In the genomic region with DNA sequence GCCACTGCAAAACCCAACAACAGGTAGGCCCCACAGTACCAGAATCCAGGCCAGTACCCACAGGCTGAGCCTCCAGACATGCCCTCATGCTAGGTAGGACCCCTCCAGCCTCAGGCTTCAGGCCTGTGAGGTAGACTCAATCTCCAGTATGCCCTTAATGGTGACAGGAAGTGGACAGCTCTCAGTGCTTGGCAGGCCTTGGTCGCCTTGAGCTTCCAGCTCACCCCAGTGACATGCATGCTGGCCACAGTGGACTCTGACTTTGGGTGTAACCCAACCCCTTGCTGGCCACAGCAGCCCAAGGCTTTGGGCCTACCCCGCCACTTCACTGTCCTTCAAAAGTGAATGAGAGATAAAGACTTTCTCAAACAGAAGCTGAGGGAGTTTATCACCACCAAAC, we compare ENCODE assay signal across 35 cellular contexts.
"Had no signal": no experiment of that assay in that cellular context is flagged by ENCODE, and none has a peak within 500 bp of the region (broad histone marks: within the 10 kb centered on the region; RNA-seq: fewer than 3 reads in every experiment).

No MANE protein-coding gene starts in this region.

- H3K9ac ChIP-seq: KMS-11 had no signal

- H3K4me1 Mint-ChIP-seq: activated CD4-positive, alpha-beta memory T cell treated with anti-CD3 and anti-CD28 coated beads, Interleukin-2, amount 10 ng/mL, durations not matched to agents 7 days and 5 days; activated CD8-positive, alpha-beta memory T cell treated with anti-CD3 and anti-CD28 coated beads, Interleukin-2, amount 10 ng/mL, durations not matched to agents 7 days and 5 days; activated naive CD4-positive, alpha-beta T cell treated with anti-CD3 and anti-CD28 coated beads, Interleukin-2, amount 50 U/mL, for 24 hours; activated naive CD8-positive, alpha-beta T cell treated with anti-CD3 and anti-CD28 coated beads, Interleukin-2, amount 10 ng/mL, durations not matched to agents 7 days and 5 days; activated T-helper 17 cell treated with anti-CD3 and anti-CD28 coated beads, Interleukin-2, amount 50 U/mL, for 72 hours had no signal

- H3K36me3 Mint-ChIP-seq: activated CD8-positive, alpha-beta memory T cell treated with anti-CD3 and anti-CD28 coated beads, Interleukin-2, amount 10 ng/mL, durations not matched to agents 7 days and 5 days; activated naive CD4-positive, alpha-beta T cell treated with anti-CD3 and anti-CD28 coated beads, Interleukin-2, amount 50 U/mL, for 24 hours; activated naive CD8-positive, alpha-beta T cell treated with anti-CD3 and anti-CD28 coated beads, Interleukin-2, amount 10 ng/mL, durations not matched to agents 7 days and 5 days had no signal

- ATAC-seq: activated CD8-positive, alpha-beta memory T cell treated with anti-CD3 and anti-CD28 coated beads, Interleukin-2, amount 10 ng/mL, durations not matched to agents 7 days and 5 days; activated T-cell treated with anti-CD3 and anti-CD28 coated beads, Interleukin-2, amount 50 U/mL, for 72 hours; activated T-helper 17 cell treated with anti-CD3 and anti-CD28 coated beads, Interleukin-2, amount 50 U/mL, for 72 hours; PC-3 had no signal

- DNase-seq: activated CD4-positive, alpha-beta memory T cell treated with anti-CD3 and anti-CD28 coated beads, Interleukin-2, amount 10 ng/mL, durations not matched to agents 7 days and 5 days; activated CD4-positive, alpha-beta T cell treated with anti-CD3 and anti-CD28 coated beads for 1 hour; activated CD4-positive, alpha-beta T cell treated with anti-CD3 and anti-CD28 coated beads for 48 hours; activated CD4-positive, CD25-positive, alpha-beta regulatory T cell; activated CD8-positive, alpha-beta memory T cell treated with anti-CD3 and anti-CD28 coated beads for 24 hours; activated CD8-positive, alpha-beta memory T cell treated with anti-CD3 and anti-CD28 coated beads, Interleukin-2, amount 10 ng/mL, durations not matched to agents 7 days and 5 days; activated CD8-positive, alpha-beta memory T cell treated with anti-CD3 and anti-CD28 coated beads, Interleukin-2, amount 50 U/mL, for 48 hours; activated effector memory CD4-positive, alpha-beta T cell treated with anti-CD3 and anti-CD28 coated beads, Interleukin-2, amount 50 U/mL, for 16 hours; activated naive CD4-positive, alpha-beta T cell treated with Interleukin-2 at 50 U/mL for 16 hours; activated naive CD8-positive, alpha-beta T cell treated with anti-CD3 and anti-CD28 coated beads, Interleukin-2, amount 10 ng/mL, durations not matched to agents 7 days and 5 days; activated T-cell treated with anti-CD3 and anti-CD28 coated beads, Interleukin-2, amount 50 U/mL, for 72 hours; caudate nucleus; MM.1S; MV-4-11; NCI-H1092; NCI-H1436 treated with DMSO at 0.1 percent for 48 hours; NCI-H1694 treated with DMSO at 0.1 percent for 48 hours; NCI-H2029; NCI-H510A; NCI-H526; NCI-H748 treated with DMSO at 0.1 percent for 48 hours; NK-92 treated with Interleukin-12 subunit alpha and Interleukin-12 subunit beta, amount 100 ng/mL, for 24 hours; PC-3; Peyer's patch; RPMI8226; SIG-M5; SW 1271; T-helper 1 cell; T-helper 2 cell; T-helper 9 cell; WERI-Rb-1 had no signal

- H3K4me3 ChIP-seq: ascending aorta, Peyer's patch had no signal

- H3K4me1 ChIP-seq: ascending aorta, Peyer's patch had no signal

- H3K9me3 Mint-ChIP-seq: activated CD4-positive, alpha-beta memory T cell treated with anti-CD3 and anti-CD28 coated beads, Interleukin-2, amount 10 ng/mL, durations not matched to agents 7 days and 5 days; activated naive CD4-positive, alpha-beta T cell treated with anti-CD3 and anti-CD28 coated beads, Interleukin-2, amount 50 U/mL, for 24 hours; activated naive CD8-positive, alpha-beta T cell treated with anti-CD3 and anti-CD28 coated beads, Interleukin-2, amount 10 ng/mL, durations not matched to agents 7 days and 5 days; activated T-cell treated with anti-CD3 and anti-CD28 coated beads, Interleukin-2, amount 50 U/mL, for 72 hours; activated T-helper 17 cell treated with anti-CD3 and anti-CD28 coated beads, Interleukin-2, amount 50 U/mL, for 72 hours had no signal

- H3K36me3 ChIP-seq: ascending aorta, Peyer's patch, WERI-Rb-1 had no signal

- H3K27ac ChIP-seq: ascending aorta, KMS-11, Peyer's patch, WERI-Rb-1 had no signal

- H3K4me2 ChIP-seq: KMS-11 had no signal

- H3K4me3 Mint-ChIP-seq: activated CD4-positive, alpha-beta memory T cell treated with anti-CD3 and anti-CD28 coated beads, Interleukin-2, amount 10 ng/mL, durations not matched to agents 7 days and 5 days; activated CD8-positive, alpha-beta memory T cell treated with anti-CD3 and anti-CD28 coated beads, Interleukin-2, amount 10 ng/mL, durations not matched to agents 7 days and 5 days; activated naive CD4-positive, alpha-beta T cell treated with anti-CD3 and anti-CD28 coated beads, Interleukin-2, amount 50 U/mL, for 24 hours; activated naive CD8-positive, alpha-beta T cell treated with anti-CD3 and anti-CD28 coated beads, Interleukin-2, amount 10 ng/mL, durations not matched to agents 7 days and 5 days; activated T-cell treated with anti-CD3 and anti-CD28 coated beads, Interleukin-2, amount 50 U/mL, for 72 hours; activated T-helper 17 cell treated with anti-CD3 and anti-CD28 coated beads, Interleukin-2, amount 50 U/mL, for 72 hours had no signal

- H3K9me3 ChIP-seq: ascending aorta, Peyer's patch had no signal

- H3K27me3 ChIP-seq: ascending aorta, Peyer's patch had no signal

- H3K27ac Mint-ChIP-seq: activated CD4-positive, alpha-beta memory T cell treated with anti-CD3 and anti-CD28 coated beads, Interleukin-2, amount 10 ng/mL, durations not matched to agents 7 days and 5 days; activated CD8-positive, alpha-beta memory T cell treated with anti-CD3 and anti-CD28 coated beads, Interleukin-2, amount 10 ng/mL, durations not matched to agents 7 days and 5 days; activated naive CD4-positive, alpha-beta T cell treated with anti-CD3 and anti-CD28 coated beads, Interleukin-2, amount 50 U/mL, for 24 hours; activated naive CD8-positive, alpha-beta T cell treated with anti-CD3 and anti-CD28 coated beads, Interleukin-2, amount 10 ng/mL, durations not matched to agents 7 days and 5 days; activated T-cell treated with anti-CD3 and anti-CD28 coated beads, Interleukin-2, amount 50 U/mL, for 72 hours; activated T-helper 17 cell treated with anti-CD3 and anti-CD28 coated beads, Interleukin-2, amount 50 U/mL, for 72 hours had no signal
